ENCODE assay signal across 7 cellular contexts in the genomic region with DNA sequence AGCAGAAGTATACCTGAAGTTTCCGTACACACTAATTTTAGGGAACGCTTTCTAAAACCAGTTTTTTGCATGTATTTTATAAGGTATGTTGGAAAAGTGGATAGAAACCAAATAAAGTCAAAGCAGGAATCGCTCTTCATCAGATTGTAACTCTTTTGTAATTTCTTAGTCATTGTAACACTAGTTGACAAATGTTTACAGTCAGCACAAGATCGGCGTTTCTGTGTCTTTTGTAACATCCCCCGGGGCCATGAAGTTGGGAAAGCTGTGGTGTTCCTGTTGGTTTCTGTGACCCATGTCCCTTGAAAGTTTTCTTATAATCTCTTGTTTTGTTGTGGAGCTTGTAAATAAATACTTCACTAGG. TPM values are rescaled to one million over a fixed set of nuclear protein-coding genes. Genes with fewer than 3 reads are reported as not detected.
A peak's percentile ranks its signal among the peaks of the same experiment; 100 is the strongest.
DNase-seq lines count a peak whose midpoint lies in the region; ATAC-seq and TF ChIP-seq lines count a peak whose summit lies in the region.

No MANE protein-coding gene starts in this region.

- peak overlapping the region; percentile 96 for H3K27ac Mint-ChIP-seq in activated naive CD8-positive, alpha-beta T cell treated with anti-CD3 and anti-CD28 coated beads for 36 hours

- WGBS in HUES64, result 27% methylated on average over 6 of the region's 6 CpGs
- 12% methylated on average over 6 of the region's 6 CpGs for WGBS in right cardiac atrium

- ATAC-seq in GM21576 (IDR thresholded peaks at IDR 0.05; ENCODE audit: unreplicated experiment) (peak; percentile 10), right cardiac atrium (peak; percentile 38 to 46)

- H3K36me3 ChIP-seq in HUES64 (ENCODE audit: insufficient read depth, low read length), result no peaks in the 10 kb centered on the region

- intact Hi-C loops in right cardiac atrium (cut with DNase I), result no loop called here

- no peak for TF ChIP-seq CTCF in GM10266 (IDR thresholded peaks at IDR 0.05; ENCODE audit: control insufficient read depth, insufficient read depth, low read depth, missing control alignments)

- H3K27ac ChIP-seq in HUES64 (ENCODE audit: low read depth, low read length) (0 out of 2 replicates have a peak overlapping the region, but pooled peaks have one; percentile 17), right cardiac atrium (ENCODE audit: low read length) (peak overlapping the region; percentile 86)

- H3K9me3 ChIP-seq in HUES64 (ENCODE audit: insufficient read depth, low read depth, low read length), result no peaks in the 10 kb centered on the region
- H3K9me3 ChIP-seq in right cardiac atrium (ENCODE audit: control insufficient read depth, low read length), result no peaks in the 10 kb centered on the region

- peak overlapping the region; percentile 91 for H3K4me3 Mint-ChIP-seq in activated naive CD8-positive, alpha-beta T cell treated with anti-CD3 and anti-CD28 coated beads for 36 hours

- H3K27me3 Mint-ChIP-seq in activated naive CD8-positive, alpha-beta T cell treated with anti-CD3 and anti-CD28 coated beads for 36 hours, result no peaks in the 10 kb centered on the region

- DNase-seq in GM10266 (ENCODE audit: extremely low spot score) (peak; percentile 44), right cardiac atrium (peak in 1 of 3 donors; percentile 26), skeletal muscle cell (ENCODE audit: low read depth) (peak; percentile 5), NCI-H226 (no peak)
- DNase-seq in activated naive CD8-positive, alpha-beta T cell treated with anti-CD3 and anti-CD28 coated beads for 36 hours, result no peak

- H3K36me3 Mint-ChIP-seq in activated naive CD8-positive, alpha-beta T cell treated with anti-CD3 and anti-CD28 coated beads for 36 hours, result peaks cover 29% of the 10 kb centered on the region

- H3K4me1 ChIP-seq in HUES64 (ENCODE audit: insufficient read depth, low read length), result peaks cover 12% of the 10 kb centered on the region
- H3K4me1 ChIP-seq in right cardiac atrium (ENCODE audit: control insufficient read depth, insufficient read depth, low read length), result no peaks in the 10 kb centered on the region

- H3K9ac ChIP-seq in HUES64 (ENCODE audit: low read depth, low read length), result peak overlapping the region; percentile 85

- no peaks in the 10 kb centered on the region for H3K9me3 Mint-ChIP-seq in activated naive CD8-positive, alpha-beta T cell treated with anti-CD3 and anti-CD28 coated beads for 36 hours

- peak overlapping the region; percentile 78 for H3K4me3 ChIP-seq in HUES64 (ENCODE audit: low read length)
- peak overlapping the region; percentile 69 for H3K4me3 ChIP-seq in right cardiac atrium (ENCODE audit: low read length)
- peak overlapping the region; percentile 62 for H3K4me3 ChIP-seq in skeletal muscle cell (ENCODE audit: low read depth, low read length)

- H3K27me3 ChIP-seq in HUES64 (ENCODE audit: insufficient read depth, low read length) (peaks cover 5% of the 10 kb centered on the region), right cardiac atrium (ENCODE audit: control insufficient read depth, insufficient read depth) (no peaks in the 10 kb centered on the region)

- H3K4me1 Mint-ChIP-seq in activated naive CD8-positive, alpha-beta T cell treated with anti-CD3 and anti-CD28 coated beads for 36 hours, result peaks cover 39% of the 10 kb centered on the region

RNA-seq across cellular contexts. Expression of gene NMI, which starts 0.5 kb away (rescaled TPM):
- polyA plus RNA-seq in HUES64 (2013, experiment 1 of 2), result 4.8 TPM
- polyA plus RNA-seq in HUES64 (2013, experiment 2 of 2), result 4.6 TPM
- 10 to 100 TPM; 43.8 to 46.2 TPM for total RNA-seq in activated naive CD8-positive, alpha-beta T cell treated with anti-CD3 and anti-CD28 coated beads for 36 hours
- total RNA-seq in right cardiac atrium, result 1 to 10 TPM; 3.4 to 4.7 (median 4.0) TPM
- 4.3 TPM for polyA plus RNA-seq in right cardiac atrium

RNA-seq across cellular contexts. Expression of gene RBM43, which starts 28.3 kb away (rescaled TPM):
- polyA plus RNA-seq in HUES64 (2013, experiment 1 of 2), result 2.2 TPM
- polyA plus RNA-seq in HUES64 (2013, experiment 2 of 2), result 3.6 TPM
- 1 to 10 TPM; 4.2 to 4.8 TPM for total RNA-seq in activated naive CD8-positive, alpha-beta T cell treated with anti-CD3 and anti-CD28 coated beads for 36 hours
- total RNA-seq in right cardiac atrium, result 1 to 10 TPM; 2.2 to 4.0 (median 3.7) TPM
- 2.2 TPM for polyA plus RNA-seq in right cardiac atrium

Comparison
In these comparisons a context has a peak if more than half of its experiments do, and no peak if none do; other contexts are left out.
1. DNase-seq: peak in GM10266 (single experiment) and skeletal muscle cell (single experiment); none in activated naive CD8-positive, alpha-beta T cell treated with anti-CD3 and anti-CD28 coated beads for 36 hours (single experiment) and NCI-H226 (single experiment).
2. RNA of gene NMI, which starts 0.5 kb away (total RNA-seq): 43.8 to 46.2 TPM in activated naive CD8-positive, alpha-beta T cell treated with anti-CD3 and anti-CD28 coated beads for 36 hours; 3.4 to 4.7 TPM in right cardiac atrium; every median in the first group is over 4 times any median in the second.
3. Peak in every context shown above with its lines, with median percentiles within 50 percentile points of each other: H3K4me3 ChIP-seq.